In the genomic region with DNA sequence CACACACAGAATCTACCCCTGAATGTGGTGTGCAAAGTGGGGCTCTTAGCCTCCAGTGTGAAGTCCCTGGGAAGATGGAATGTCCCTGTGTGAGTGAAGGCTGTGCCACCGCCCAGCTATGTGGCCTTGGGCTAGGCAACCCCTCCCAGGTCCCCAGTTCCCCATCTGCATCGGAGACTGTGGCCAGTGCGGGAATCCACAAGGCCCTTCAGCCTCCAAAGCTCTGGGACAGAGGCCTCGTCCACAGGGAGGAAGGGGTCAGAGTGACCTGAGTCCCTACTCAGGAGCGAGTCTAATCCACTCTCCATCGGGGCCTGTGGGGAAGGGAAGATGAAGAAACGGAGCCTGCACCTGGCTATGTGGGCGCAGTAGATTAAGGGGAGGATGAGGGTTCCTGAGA, we compare ENCODE assay signal across 16 cellular contexts. TPM values are rescaled to one million over a fixed set of nuclear protein-coding genes. Genes with fewer than 3 reads are reported as not detected.
DNase-seq lines count a peak whose midpoint lies in the region; ATAC-seq and TF ChIP-seq lines count a peak whose summit lies in the region.
"Had no signal": no experiment of that assay in that cellular context is flagged by ENCODE, and none has a peak within 500 bp of the region (broad histone marks: within the 10 kb centered on the region; RNA-seq: fewer than 3 reads in every experiment).

No MANE protein-coding gene starts in this region.

- H3K4me1 Mint-ChIP-seq in activated naive CD8-positive, alpha-beta T cell treated with anti-CD3 and anti-CD28 coated beads, Interleukin-2, amount 10 ng/mL, durations not matched to agents 7 days and 5 days: peaks cover 36% of the 10 kb centered on the region
- peaks cover 3% of the 10 kb centered on the region for H3K4me1 Mint-ChIP-seq in activated naive CD8-positive, alpha-beta T cell treated with anti-CD3 and anti-CD28 coated beads for 36 hours
- H3K4me1 Mint-ChIP-seq in natural killer cell treated with Interleukin-12 subunit alpha and Interleukin-12 subunit beta and Interleukin-15 and Interleukin-18, amount 100 ng/mL, for 72 hours (ENCODE audit: low read depth in 2 of 2): peaks cover 52 to 66% of the 10 kb centered on the region in 2 donors
- H3K4me1 Mint-ChIP-seq in stimulated activated naive B cell treated with anti-CD40 and anti-IgM and Interleukin-4, amounts not matched to agents 10 μg/mL and 1 μg/mL and 100 μg/mL, for 72 hours: peaks cover 0 to 3% of the 10 kb centered on the region in 2 donors

- H3K36me3 ChIP-seq in uterus: no peaks in the 10 kb centered on the region
- H3K36me3 ChIP-seq: HAP-1 had no signal

- POLR2A ChIA-PET in activated naive CD8-positive, alpha-beta T cell treated with anti-CD3 and anti-CD28 coated beads, Interleukin-2, amount 10 ng/mL, durations not matched to agents 7 days and 5 days (lab: Charles Lee): no interaction called here

- intact Hi-C loops in uterus (cut with DNase I; ENCODE audit: low total_unique reads): no loop called here

- no peak for ATAC-seq in activated naive CD8-positive, alpha-beta T cell treated with anti-CD3 and anti-CD28 coated beads, Interleukin-2, amount 10 ng/mL, durations not matched to agents 7 days and 5 days (ENCODE audit: low read depth)
- no peak for ATAC-seq in natural killer cell treated with Interleukin-12 subunit alpha and Interleukin-12 subunit beta and Interleukin-15 and Interleukin-18, amount 100 ng/mL, for 72 hours
- ATAC-seq in stimulated activated naive B cell treated with anti-CD40 and anti-IgM and Interleukin-4, amounts not matched to agents 10 μg/mL and 1 μg/mL and 100 μg/mL, for 72 hours (replicated peaks): no peak

- TF ChIP-seq POLR2A in uterus (IDR thresholded peaks at IDR 0.05): no peak

- peak overlapping the region; percentile 8 for H3K27ac Mint-ChIP-seq in activated naive CD8-positive, alpha-beta T cell treated with anti-CD3 and anti-CD28 coated beads, Interleukin-2, amount 10 ng/mL, durations not matched to agents 7 days and 5 days
- no peak overlapping the region for H3K27ac Mint-ChIP-seq in activated naive CD8-positive, alpha-beta T cell treated with anti-CD3 and anti-CD28 coated beads for 36 hours
- H3K27ac Mint-ChIP-seq in natural killer cell treated with Interleukin-12 subunit alpha and Interleukin-12 subunit beta and Interleukin-15 and Interleukin-18, amount 100 ng/mL, for 72 hours: peak overlapping the region; percentile 29 to 73
- H3K27ac Mint-ChIP-seq in stimulated activated naive B cell treated with anti-CD40 and anti-IgM and Interleukin-4, amounts not matched to agents 10 μg/mL and 1 μg/mL and 100 μg/mL, for 72 hours: peak overlapping the region; percentile 63
- H3K27ac Mint-ChIP-seq: CD4-positive, alpha-beta memory T cell; HFFc6 had no signal

- no peak for DNase-seq in activated naive CD8-positive, alpha-beta T cell treated with anti-CD3 and anti-CD28 coated beads, Interleukin-2, amount 10 ng/mL, durations not matched to agents 7 days and 5 days
- no peak for DNase-seq in activated naive CD8-positive, alpha-beta T cell treated with anti-CD3 and anti-CD28 coated beads for 36 hours
- DNase-seq in natural killer cell treated with Interleukin-12 subunit alpha and Interleukin-12 subunit beta and Interleukin-15 and Interleukin-18, amount 100 ng/mL, for 72 hours (ENCODE audit: low spot score): no peak
- DNase-seq in stimulated activated naive B cell treated with anti-CD40 and anti-IgM and Interleukin-4, amounts not matched to agents 10 μg/mL and 1 μg/mL and 100 μg/mL, for 72 hours: no peak
- DNase-seq in kidney glomerular epithelial cell (lab: John Stamatoyannopoulos, UW) (no peak), uterus (no peak)
- DNase-seq: C1 segment of cervical spinal cord; Caco-2; CD4-positive, alpha-beta memory T cell; DMS153; DND-41; GOT3; HFFc6 had no signal

- no peak overlapping the region for H3K4me3 Mint-ChIP-seq in activated naive CD8-positive, alpha-beta T cell treated with anti-CD3 and anti-CD28 coated beads, Interleukin-2, amount 10 ng/mL, durations not matched to agents 7 days and 5 days
- H3K4me3 Mint-ChIP-seq in activated naive CD8-positive, alpha-beta T cell treated with anti-CD3 and anti-CD28 coated beads for 36 hours: no peak overlapping the region
- H3K4me3 Mint-ChIP-seq in natural killer cell treated with Interleukin-12 subunit alpha and Interleukin-12 subunit beta and Interleukin-15 and Interleukin-18, amount 100 ng/mL, for 72 hours: peak overlapping the region; percentile 38
- no peak overlapping the region for H3K4me3 Mint-ChIP-seq in stimulated activated naive B cell treated with anti-CD40 and anti-IgM and Interleukin-4, amounts not matched to agents 10 μg/mL and 1 μg/mL and 100 μg/mL, for 72 hours
- H3K4me3 Mint-ChIP-seq: CD4-positive, alpha-beta memory T cell; HFFc6 had no signal

- no peaks in the 10 kb centered on the region for H3K9me3 Mint-ChIP-seq in activated naive CD8-positive, alpha-beta T cell treated with anti-CD3 and anti-CD28 coated beads, Interleukin-2, amount 10 ng/mL, durations not matched to agents 7 days and 5 days
- H3K9me3 Mint-ChIP-seq in activated naive CD8-positive, alpha-beta T cell treated with anti-CD3 and anti-CD28 coated beads for 36 hours: no peaks in the 10 kb centered on the region
- no peaks in the 10 kb centered on the region for H3K9me3 Mint-ChIP-seq in natural killer cell treated with Interleukin-12 subunit alpha and Interleukin-12 subunit beta and Interleukin-15 and Interleukin-18, amount 100 ng/mL, for 72 hours
- no peaks in the 10 kb centered on the region for H3K9me3 Mint-ChIP-seq in stimulated activated naive B cell treated with anti-CD40 and anti-IgM and Interleukin-4, amounts not matched to agents 10 μg/mL and 1 μg/mL and 100 μg/mL, for 72 hours

- H3K9me3 ChIP-seq in uterus: no peaks in the 10 kb centered on the region
- H3K9me3 ChIP-seq: Caco-2 had no signal

- no peaks in the 10 kb centered on the region for H3K4me1 ChIP-seq in uterus
- H3K4me1 ChIP-seq: Caco-2, HAP-1 had no signal

- H3K27me3 Mint-ChIP-seq in activated naive CD8-positive, alpha-beta T cell treated with anti-CD3 and anti-CD28 coated beads, Interleukin-2, amount 10 ng/mL, durations not matched to agents 7 days and 5 days: peaks cover 11% of the 10 kb centered on the region
- peaks cover 13% of the 10 kb centered on the region for H3K27me3 Mint-ChIP-seq in activated naive CD8-positive, alpha-beta T cell treated with anti-CD3 and anti-CD28 coated beads for 36 hours
- H3K27me3 Mint-ChIP-seq in natural killer cell treated with Interleukin-12 subunit alpha and Interleukin-12 subunit beta and Interleukin-15 and Interleukin-18, amount 100 ng/mL, for 72 hours: peaks cover 23 to 29% of the 10 kb centered on the region in 2 donors
- peaks cover 27 to 43% of the 10 kb centered on the region in 2 donors for H3K27me3 Mint-ChIP-seq in stimulated activated naive B cell treated with anti-CD40 and anti-IgM and Interleukin-4, amounts not matched to agents 10 μg/mL and 1 μg/mL and 100 μg/mL, for 72 hours

- no peak overlapping the region for H3K27ac ChIP-seq in uterus

- no peaks in the 10 kb centered on the region for H3K36me3 Mint-ChIP-seq in activated naive CD8-positive, alpha-beta T cell treated with anti-CD3 and anti-CD28 coated beads, Interleukin-2, amount 10 ng/mL, durations not matched to agents 7 days and 5 days
- no peaks in the 10 kb centered on the region for H3K36me3 Mint-ChIP-seq in activated naive CD8-positive, alpha-beta T cell treated with anti-CD3 and anti-CD28 coated beads for 36 hours
- H3K36me3 Mint-ChIP-seq in natural killer cell treated with Interleukin-12 subunit alpha and Interleukin-12 subunit beta and Interleukin-15 and Interleukin-18, amount 100 ng/mL, for 72 hours: no peaks in the 10 kb centered on the region
- no peaks in the 10 kb centered on the region for H3K36me3 Mint-ChIP-seq in stimulated activated naive B cell treated with anti-CD40 and anti-IgM and Interleukin-4, amounts not matched to agents 10 μg/mL and 1 μg/mL and 100 μg/mL, for 72 hours
- H3K36me3 Mint-ChIP-seq: CD4-positive, alpha-beta memory T cell had no signal

- H3K4me3 ChIP-seq in uterus: no peak overlapping the region
- H3K4me3 ChIP-seq: HAP-1 had no signal

- no peaks in the 10 kb centered on the region for H3K27me3 ChIP-seq in uterus

- TF ChIP-seq CTCF in uterus (IDR thresholded peaks at IDR 0.05): no peak

RNA-seq across cellular contexts. Expression of gene KIR3DL3, which starts 19.3 kb away (rescaled TPM):
- total RNA-seq in activated naive CD8-positive, alpha-beta T cell treated with anti-CD3 and anti-CD28 coated beads, Interleukin-2, amount 10 ng/mL, durations not matched to agents 7 days and 5 days: not detected
- not detected for total RNA-seq in activated naive CD8-positive, alpha-beta T cell treated with anti-CD3 and anti-CD28 coated beads for 36 hours
- total RNA-seq in natural killer cell treated with Interleukin-12 subunit alpha and Interleukin-12 subunit beta and Interleukin-15 and Interleukin-18, amount 100 ng/mL, for 72 hours: under 1 TPM in 1 of 2 donors, not detected in 1; 0.33 TPM
- total RNA-seq in uterus: not detected
- total RNA-seq: A172; A673; Caco-2; CD4-positive, alpha-beta memory T cell; HFFc6 had no signal

RNA-seq across cellular contexts. Expression of gene KIR2DL3, which starts 33.4 kb away (rescaled TPM):
- total RNA-seq in activated naive CD8-positive, alpha-beta T cell treated with anti-CD3 and anti-CD28 coated beads, Interleukin-2, amount 10 ng/mL, durations not matched to agents 7 days and 5 days: under 1 TPM in 1 of 2 experiments, not detected in 1; 0.20 TPM
- not detected for total RNA-seq in activated naive CD8-positive, alpha-beta T cell treated with anti-CD3 and anti-CD28 coated beads for 36 hours
- total RNA-seq in natural killer cell treated with Interleukin-12 subunit alpha and Interleukin-12 subunit beta and Interleukin-15 and Interleukin-18, amount 100 ng/mL, for 72 hours: 10 to 100 TPM; 11.7 to 14.6 TPM
- total RNA-seq in uterus: not detected
- total RNA-seq: A172; A673; Caco-2; CD4-positive, alpha-beta memory T cell; HFFc6 had no signal

RNA-seq across cellular contexts. Expression of gene LILRB4, which starts 42.1 kb away (rescaled TPM):
- 1 to 10 TPM; 1.7 to 2.5 TPM for total RNA-seq in activated naive CD8-positive, alpha-beta T cell treated with anti-CD3 and anti-CD28 coated beads, Interleukin-2, amount 10 ng/mL, durations not matched to agents 7 days and 5 days
- not detected for total RNA-seq in activated naive CD8-positive, alpha-beta T cell treated with anti-CD3 and anti-CD28 coated beads for 36 hours
- total RNA-seq in natural killer cell treated with Interleukin-12 subunit alpha and Interleukin-12 subunit beta and Interleukin-15 and Interleukin-18, amount 100 ng/mL, for 72 hours: not detected
- 1 to 10 TPM in 1 of 4 donors, under 1 TPM in 1, not detected in 2; 0.48 to 1.5 TPM for total RNA-seq in uterus
- total RNA-seq: A172, A673, Caco-2, HFFc6 had no signal

Comparison
In these comparisons a context has a peak if more than half of its experiments do, and no peak if none do; other contexts are left out.
1. RNA of gene KIR2DL3, which starts 33.4 kb away (total RNA-seq): 11.7 to 14.6 TPM in natural killer cell treated with Interleukin-12 subunit alpha and Interleukin-12 subunit beta and Interleukin-15 and Interleukin-18, amount 100 ng/mL, for 72 hours; 0.20 TPM in activated naive CD8-positive, alpha-beta T cell treated with anti-CD3 and anti-CD28 coated beads, Interleukin-2, amount 10 ng/mL, durations not matched to agents 7 days and 5 days, not detected in activated naive CD8-positive, alpha-beta T cell treated with anti-CD3 and anti-CD28 coated beads for 36 hours and not detected in uterus; every median in the first group is over 10 times any median in the second.